In the genomic region with DNA sequence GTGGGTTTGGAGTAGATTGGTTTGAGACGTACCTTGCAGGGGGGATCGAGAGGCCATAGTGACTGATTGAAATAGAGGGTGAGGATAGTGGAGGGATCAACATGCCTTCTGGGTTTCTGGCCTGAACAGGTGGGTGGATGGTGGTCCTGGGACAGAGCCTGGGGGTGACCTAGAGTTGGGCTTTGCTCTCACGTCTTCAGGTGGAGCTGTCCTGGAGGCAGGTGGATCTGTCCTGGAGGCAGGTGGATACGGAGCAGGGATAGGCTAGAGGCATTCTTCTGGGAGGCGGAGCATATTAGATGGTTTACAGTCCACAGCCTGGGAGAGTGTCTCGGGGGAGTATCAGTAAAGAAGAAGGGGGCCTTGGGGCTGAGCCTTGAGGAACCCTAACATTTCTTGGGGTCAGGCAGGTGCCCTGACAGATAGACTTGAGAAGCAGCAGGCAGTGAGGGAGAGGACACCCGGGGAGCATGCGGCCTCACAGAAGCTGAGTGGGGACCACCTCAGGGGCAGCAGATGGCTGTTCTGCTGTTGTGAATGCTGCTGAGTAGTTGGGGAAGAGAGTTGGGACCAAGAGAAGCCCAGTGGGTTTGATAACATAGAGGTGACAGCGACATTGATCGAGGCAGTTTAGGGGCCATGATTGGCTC, we compare ENCODE assay signal across 1 cellular context.
TF ChIP-seq lines count a peak whose summit lies in the region.

No MANE protein-coding gene starts in this region.

TF ChIP-seq in GM12878, 131 proteins besides CTCF, POLR2A, EP300 and RAD21:
- TF ChIP-seq POLR2AphosphoS5 (IDR thresholded peaks at IDR 0.05; ENCODE audit: low read length) (no peak), RFX5 (IDR thresholded peaks at IDR 0.05; ENCODE audit: low read depth, low read length) (no peak), KAT2A (conservative IDR thresholded peaks at IDR 0.05; ENCODE audit: control insufficient read depth, low read depth, low read length) (no peak), ESRRA (IDR thresholded peaks at IDR 0.05; ENCODE audit: low read length) (no peak), ZNF274 (IDR thresholded peaks at IDR 0.05; ENCODE audit: insufficient read depth, insufficient read length) (no peak), SREBF2 (IDR thresholded peaks at IDR 0.05; ENCODE audit: low read length) (no peak), FOXM1 (IDR thresholded peaks at IDR 0.05; ENCODE audit: low read depth, low read length) (no peak)
- TF ChIP-seq, protein P1, sequence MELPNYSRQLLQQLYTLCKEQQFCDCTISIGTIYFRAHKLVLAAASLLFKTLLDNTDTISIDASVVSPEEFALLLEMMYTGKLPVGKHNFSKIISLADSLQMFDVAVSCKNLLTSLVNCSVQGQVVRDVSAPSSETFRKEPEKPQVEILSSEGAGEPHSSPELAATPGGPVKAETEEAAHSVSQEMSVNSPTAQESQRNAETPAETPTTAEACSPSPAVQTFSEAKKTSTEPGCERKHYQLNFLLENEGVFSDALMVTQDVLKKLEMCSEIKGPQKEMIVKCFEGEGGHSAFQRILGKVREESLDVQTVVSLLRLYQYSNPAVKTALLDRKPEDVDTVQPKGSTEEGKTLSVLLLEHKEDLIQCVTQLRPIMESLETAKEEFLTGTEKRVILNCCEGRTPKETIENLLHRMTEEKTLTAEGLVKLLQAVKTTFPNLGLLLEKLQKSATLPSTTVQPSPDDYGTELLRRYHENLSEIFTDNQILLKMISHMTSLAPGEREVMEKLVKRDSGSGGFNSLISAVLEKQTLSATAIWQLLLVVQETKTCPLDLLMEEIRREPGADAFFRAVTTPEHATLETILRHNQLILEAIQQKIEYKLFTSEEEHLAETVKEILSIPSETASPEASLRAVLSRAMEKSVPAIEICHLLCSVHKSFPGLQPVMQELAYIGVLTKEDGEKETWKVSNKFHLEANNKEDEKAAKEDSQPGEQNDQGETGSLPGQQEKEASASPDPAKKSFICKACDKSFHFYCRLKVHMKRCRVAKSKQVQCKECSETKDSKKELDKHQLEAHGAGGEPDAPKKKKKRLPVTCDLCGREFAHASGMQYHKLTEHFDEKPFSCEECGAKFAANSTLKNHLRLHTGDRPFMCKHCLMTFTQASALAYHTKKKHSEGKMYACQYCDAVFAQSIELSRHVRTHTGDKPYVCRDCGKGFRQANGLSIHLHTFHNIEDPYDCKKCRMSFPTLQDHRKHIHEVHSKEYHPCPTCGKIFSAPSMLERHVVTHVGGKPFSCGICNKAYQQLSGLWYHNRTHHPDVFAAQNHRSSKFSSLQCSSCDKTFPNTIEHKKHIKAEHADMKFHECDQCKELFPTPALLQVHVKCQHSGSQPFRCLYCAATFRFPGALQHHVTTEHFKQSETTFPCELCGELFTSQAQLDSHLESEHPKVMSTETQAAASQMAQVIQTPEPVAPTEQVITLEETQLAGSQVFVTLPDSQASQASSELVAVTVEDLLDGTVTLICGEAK (IDR thresholded peaks at IDR 0.05; ENCODE audit: borderline replicate concordance): no peak
- TF ChIP-seq, protein P2, sequence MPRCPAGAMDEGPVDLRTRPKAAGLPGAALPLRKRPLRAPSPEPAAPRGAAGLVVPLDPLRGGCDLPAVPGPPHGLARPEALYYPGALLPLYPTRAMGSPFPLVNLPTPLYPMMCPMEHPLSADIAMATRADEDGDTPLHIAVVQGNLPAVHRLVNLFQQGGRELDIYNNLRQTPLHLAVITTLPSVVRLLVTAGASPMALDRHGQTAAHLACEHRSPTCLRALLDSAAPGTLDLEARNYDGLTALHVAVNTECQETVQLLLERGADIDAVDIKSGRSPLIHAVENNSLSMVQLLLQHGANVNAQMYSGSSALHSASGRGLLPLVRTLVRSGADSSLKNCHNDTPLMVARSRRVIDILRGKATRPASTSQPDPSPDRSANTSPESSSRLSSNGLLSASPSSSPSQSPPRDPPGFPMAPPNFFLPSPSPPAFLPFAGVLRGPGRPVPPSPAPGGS (IDR thresholded peaks at IDR 0.05; ENCODE audit: borderline replicate concordance, insufficient read depth, low read depth, low read length, poor library complexity, severe bottlenecking): no peak
- TF ChIP-seq, protein P3, sequence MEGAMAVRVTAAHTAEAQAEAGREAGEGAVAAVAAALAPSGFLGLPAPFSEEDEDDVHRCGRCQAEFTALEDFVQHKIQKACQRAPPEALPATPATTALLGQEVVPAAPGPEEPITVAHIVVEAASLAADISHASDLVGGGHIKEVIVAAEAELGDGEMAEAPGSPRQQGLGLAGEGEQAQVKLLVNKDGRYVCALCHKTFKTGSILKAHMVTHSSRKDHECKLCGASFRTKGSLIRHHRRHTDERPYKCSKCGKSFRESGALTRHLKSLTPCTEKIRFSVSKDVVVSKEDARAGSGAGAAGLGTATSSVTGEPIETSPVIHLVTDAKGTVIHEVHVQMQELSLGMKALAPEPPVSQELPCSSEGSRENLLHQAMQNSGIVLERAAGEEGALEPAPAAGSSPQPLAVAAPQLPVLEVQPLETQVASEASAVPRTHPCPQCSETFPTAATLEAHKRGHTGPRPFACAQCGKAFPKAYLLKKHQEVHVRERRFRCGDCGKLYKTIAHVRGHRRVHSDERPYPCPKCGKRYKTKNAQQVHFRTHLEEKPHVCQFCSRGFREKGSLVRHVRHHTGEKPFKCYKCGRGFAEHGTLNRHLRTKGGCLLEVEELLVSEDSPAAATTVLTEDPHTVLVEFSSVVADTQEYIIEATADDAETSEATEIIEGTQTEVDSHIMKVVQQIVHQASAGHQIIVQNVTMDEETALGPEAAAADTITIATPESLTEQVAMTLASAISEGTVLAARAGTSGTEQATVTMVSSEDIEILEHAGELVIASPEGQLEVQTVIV (IDR thresholded peaks at IDR 0.05; ENCODE audit: borderline replicate concordance, partially characterized antibody): no peak
- TF ChIP-seq, protein P4, sequence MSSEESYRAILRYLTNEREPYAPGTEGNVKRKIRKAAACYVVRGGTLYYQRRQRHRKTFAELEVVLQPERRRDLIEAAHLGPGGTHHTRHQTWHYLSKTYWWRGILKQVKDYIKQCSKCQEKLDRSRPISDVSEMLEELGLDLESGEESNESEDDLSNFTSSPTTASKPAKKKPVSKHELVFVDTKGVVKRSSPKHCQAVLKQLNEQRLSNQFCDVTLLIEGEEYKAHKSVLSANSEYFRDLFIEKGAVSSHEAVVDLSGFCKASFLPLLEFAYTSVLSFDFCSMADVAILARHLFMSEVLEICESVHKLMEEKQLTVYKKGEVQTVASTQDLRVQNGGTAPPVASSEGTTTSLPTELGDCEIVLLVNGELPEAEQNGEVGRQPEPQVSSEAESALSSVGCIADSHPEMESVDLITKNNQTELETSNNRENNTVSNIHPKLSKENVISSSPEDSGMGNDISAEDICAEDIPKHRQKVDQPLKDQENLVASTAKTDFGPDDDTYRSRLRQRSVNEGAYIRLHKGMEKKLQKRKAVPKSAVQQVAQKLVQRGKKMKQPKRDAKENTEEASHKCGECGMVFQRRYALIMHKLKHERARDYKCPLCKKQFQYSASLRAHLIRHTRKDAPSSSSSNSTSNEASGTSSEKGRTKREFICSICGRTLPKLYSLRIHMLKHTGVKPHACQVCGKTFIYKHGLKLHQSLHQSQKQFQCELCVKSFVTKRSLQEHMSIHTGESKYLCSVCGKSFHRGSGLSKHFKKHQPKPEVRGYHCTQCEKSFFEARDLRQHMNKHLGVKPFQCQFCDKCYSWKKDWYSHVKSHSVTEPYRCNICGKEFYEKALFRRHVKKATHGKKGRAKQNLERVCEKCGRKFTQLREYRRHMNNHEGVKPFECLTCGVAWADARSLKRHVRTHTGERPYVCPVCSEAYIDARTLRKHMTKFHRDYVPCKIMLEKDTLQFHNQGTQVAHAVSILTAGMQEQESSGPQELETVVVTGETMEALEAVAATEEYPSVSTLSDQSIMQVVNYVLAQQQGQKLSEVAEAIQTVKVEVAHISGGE (CRISPR knock-in tag; IDR thresholded peaks at IDR 0.05): no peak
- TF ChIP-seq, protein P5, sequence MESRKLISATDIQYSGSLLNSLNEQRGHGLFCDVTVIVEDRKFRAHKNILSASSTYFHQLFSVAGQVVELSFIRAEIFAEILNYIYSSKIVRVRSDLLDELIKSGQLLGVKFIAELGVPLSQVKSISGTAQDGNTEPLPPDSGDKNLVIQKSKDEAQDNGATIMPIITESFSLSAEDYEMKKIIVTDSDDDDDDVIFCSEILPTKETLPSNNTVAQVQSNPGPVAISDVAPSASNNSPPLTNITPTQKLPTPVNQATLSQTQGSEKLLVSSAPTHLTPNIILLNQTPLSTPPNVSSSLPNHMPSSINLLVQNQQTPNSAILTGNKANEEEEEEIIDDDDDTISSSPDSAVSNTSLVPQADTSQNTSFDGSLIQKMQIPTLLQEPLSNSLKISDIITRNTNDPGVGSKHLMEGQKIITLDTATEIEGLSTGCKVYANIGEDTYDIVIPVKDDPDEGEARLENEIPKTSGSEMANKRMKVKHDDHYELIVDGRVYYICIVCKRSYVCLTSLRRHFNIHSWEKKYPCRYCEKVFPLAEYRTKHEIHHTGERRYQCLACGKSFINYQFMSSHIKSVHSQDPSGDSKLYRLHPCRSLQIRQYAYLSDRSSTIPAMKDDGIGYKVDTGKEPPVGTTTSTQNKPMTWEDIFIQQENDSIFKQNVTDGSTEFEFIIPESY (IDR thresholded peaks at IDR 0.05): no peak
- TF ChIP-seq, protein P6, sequence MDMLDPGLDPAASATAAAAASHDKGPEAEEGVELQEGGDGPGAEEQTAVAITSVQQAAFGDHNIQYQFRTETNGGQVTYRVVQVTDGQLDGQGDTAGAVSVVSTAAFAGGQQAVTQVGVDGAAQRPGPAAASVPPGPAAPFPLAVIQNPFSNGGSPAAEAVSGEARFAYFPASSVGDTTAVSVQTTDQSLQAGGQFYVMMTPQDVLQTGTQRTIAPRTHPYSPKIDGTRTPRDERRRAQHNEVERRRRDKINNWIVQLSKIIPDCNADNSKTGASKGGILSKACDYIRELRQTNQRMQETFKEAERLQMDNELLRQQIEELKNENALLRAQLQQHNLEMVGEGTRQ (IDR thresholded peaks at IDR 0.05; ENCODE audit: borderline replicate concordance, low read depth, low read length): no peak
- TF ChIP-seq, protein P7, sequence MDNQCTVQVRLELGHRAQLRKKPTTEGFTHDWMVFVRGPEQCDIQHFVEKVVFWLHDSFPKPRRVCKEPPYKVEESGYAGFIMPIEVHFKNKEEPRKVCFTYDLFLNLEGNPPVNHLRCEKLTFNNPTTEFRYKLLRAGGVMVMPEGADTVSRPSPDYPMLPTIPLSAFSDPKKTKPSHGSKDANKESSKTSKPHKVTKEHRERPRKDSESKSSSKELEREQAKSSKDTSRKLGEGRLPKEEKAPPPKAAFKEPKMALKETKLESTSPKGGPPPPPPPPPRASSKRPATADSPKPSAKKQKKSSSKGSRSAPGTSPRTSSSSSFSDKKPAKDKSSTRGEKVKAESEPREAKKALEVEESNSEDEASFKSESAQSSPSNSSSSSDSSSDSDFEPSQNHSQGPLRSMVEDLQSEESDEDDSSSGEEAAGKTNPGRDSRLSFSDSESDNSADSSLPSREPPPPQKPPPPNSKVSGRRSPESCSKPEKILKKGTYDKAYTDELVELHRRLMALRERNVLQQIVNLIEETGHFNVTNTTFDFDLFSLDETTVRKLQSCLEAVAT (IDR thresholded peaks at IDR 0.05): no peak
- TF ChIP-seq, protein P8, sequence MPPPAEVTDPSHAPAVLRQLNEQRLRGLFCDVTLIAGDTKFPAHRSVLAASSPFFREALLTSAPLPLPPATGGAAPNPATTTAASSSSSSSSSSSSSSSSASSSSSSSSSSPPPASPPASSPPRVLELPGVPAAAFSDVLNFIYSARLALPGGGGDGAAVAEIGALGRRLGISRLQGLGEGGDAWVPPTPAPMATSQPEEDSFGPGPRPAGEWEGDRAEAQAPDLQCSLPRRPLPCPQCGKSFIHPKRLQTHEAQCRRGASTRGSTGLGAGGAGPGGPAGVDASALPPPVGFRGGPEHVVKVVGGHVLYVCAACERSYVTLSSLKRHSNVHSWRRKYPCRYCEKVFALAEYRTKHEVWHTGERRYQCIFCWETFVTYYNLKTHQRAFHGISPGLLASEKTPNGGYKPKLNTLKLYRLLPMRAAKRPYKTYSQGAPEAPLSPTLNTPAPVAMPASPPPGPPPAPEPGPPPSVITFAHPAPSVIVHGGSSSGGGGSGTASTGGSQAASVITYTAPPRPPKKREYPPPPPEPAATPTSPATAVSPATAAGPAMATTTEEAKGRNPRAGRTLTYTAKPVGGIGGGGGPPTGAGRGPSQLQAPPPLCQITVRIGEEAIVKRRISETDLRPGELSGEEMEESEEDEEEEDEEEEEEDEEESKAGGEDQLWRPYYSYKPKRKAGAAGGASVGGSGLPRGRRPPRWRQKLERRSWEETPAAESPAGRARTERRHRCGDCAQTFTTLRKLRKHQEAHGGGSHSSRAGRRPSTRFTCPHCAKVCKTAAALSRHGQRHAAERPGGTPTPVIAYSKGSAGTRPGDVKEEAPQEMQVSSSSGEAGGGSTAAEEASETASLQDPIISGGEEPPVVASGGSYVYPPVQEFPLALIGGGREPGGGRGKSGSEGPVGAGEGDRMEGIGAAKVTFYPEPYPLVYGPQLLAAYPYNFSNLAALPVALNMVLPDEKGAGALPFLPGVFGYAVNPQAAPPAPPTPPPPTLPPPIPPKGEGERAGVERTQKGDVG (CRISPR knock-in tag; IDR thresholded peaks at IDR 0.05): no peak
- TF ChIP-seq, protein P9, sequence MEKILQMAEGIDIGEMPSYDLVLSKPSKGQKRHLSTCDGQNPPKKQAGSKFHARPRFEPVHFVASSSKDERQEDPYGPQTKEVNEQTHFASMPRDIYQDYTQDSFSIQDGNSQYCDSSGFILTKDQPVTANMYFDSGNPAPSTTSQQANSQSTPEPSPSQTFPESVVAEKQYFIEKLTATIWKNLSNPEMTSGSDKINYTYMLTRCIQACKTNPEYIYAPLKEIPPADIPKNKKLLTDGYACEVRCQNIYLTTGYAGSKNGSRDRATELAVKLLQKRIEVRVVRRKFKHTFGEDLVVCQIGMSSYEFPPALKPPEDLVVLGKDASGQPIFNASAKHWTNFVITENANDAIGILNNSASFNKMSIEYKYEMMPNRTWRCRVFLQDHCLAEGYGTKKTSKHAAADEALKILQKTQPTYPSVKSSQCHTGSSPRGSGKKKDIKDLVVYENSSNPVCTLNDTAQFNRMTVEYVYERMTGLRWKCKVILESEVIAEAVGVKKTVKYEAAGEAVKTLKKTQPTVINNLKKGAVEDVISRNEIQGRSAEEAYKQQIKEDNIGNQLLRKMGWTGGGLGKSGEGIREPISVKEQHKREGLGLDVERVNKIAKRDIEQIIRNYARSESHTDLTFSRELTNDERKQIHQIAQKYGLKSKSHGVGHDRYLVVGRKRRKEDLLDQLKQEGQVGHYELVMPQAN (conservative IDR thresholded peaks at IDR 0.05): no peak
